ENCODE assay signal across 8 cellular contexts in the genomic region with DNA sequence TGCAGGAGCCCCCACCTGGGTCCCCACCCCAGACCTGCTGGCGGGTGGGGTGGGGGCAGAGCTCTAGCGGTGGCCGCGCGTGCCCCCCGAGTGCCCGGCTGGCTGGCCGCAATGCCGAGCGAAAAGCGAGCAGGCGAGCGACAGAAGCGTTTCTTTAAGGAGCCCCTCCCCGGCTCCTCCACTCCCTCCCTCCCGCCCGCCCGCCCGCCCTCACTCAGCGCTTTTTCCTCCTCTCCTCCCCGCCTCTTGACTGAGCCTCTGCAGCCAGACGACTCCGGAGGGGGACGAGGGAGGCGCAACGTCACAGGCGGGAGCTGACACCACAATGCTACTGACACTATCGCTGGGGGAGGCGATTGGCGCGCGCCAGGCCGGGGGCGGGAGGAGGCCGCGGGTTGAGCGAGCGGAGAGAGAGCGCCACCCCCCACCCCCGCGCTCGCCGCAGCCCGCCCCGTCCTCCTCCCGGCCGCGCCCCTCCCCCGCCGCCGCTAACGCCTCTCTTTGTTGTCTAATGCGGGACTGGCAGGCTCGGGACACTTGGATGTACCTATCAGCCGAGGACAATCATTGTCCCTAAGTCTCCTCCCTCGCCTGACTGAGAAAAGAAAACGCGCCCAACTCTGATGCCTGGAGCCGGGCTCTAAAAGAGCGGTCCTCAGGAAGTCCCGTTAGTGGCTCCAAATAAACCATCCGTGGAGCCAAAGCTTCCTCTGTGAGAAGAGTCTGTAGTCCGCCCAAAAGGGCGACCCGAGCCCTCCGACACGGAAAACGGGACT. TPM values are rescaled to one million over a fixed set of nuclear protein-coding genes. Genes with fewer than 3 reads are reported as not detected.
DNase-seq lines count a peak whose midpoint lies in the region; ATAC-seq and TF ChIP-seq lines count a peak whose summit lies in the region.

A gene (minus strand): TSS at position 127 of the 776 bp plus-strand sequence. CDS start 313 bp downstream, outside the sequence.

- no peaks in the 10 kb centered on the region for H3K36me3 Mint-ChIP-seq in activated CD4-positive, alpha-beta memory T cell treated with anti-CD3 and anti-CD28 coated beads, Interleukin-2, amount 10 ng/mL, durations not matched to agents 7 days and 5 days (ENCODE audit: low read depth)

- no peaks in the 10 kb centered on the region for H3K9me3 Mint-ChIP-seq in activated CD4-positive, alpha-beta memory T cell treated with anti-CD3 and anti-CD28 coated beads, Interleukin-2, amount 10 ng/mL, durations not matched to agents 7 days and 5 days

- H3K27me3 Mint-ChIP-seq in activated CD4-positive, alpha-beta memory T cell treated with anti-CD3 and anti-CD28 coated beads, Interleukin-2, amount 10 ng/mL, durations not matched to agents 7 days and 5 days = peaks cover 39% of the 10 kb centered on the region

- peak; percentile 71 for ATAC-seq in GM19455 (IDR thresholded peaks at IDR 0.05; ENCODE audit: unreplicated experiment)

- intact Hi-C loops in dorsolateral prefrontal cortex (cut with DNase I) = loop anchor here (2.0 to 10.0 kb wide), 8 partner anchors 136 to 1351 kb away; a partner anchor contains a TSS
- intact Hi-C loops in lower leg skin (cut with DNase I; ENCODE audit: low total_unique reads) = no loop called here

- peak within 1 kb of the TSS; percentile 63 for H3K27ac Mint-ChIP-seq in activated CD4-positive, alpha-beta memory T cell treated with anti-CD3 and anti-CD28 coated beads, Interleukin-2, amount 10 ng/mL, durations not matched to agents 7 days and 5 days

- peak; percentile 43 to 99 (median 89) for DNase-seq in C1 segment of cervical spinal cord (lab: John Stamatoyannopoulos, UW)
- peak; percentile 90 for DNase-seq in HK-2 (ENCODE audit: unreplicated experiment)
- peak; percentile 96 for DNase-seq in NCI-H774 (lab: John Stamatoyannopoulos, UW)
- DNase-seq in activated CD4-positive, alpha-beta memory T cell treated with anti-CD3 and anti-CD28 coated beads, Interleukin-2, amount 10 ng/mL, durations not matched to agents 7 days and 5 days = peak; percentile 91
- DNase-seq in dorsolateral prefrontal cortex = peak; percentile 94 to 99 (median 98)
- peak; percentile 94 to 99 for DNase-seq in lower leg skin (ENCODE audit: low spot score in 2 of 2)
- peak; percentile 90 for DNase-seq in stimulated activated CD4-positive, alpha-beta T cell treated with anti-CD3 and anti-CD28 coated beads, Interleukin-4, amount 100 ng/mL, for 24 hours

- WGBS in lower leg skin, 2 donors = 0% methylated on average over 27 to 49 of the region's 68 CpGs

- CTCF ChIA-PET in activated CD4-positive, alpha-beta memory T cell treated with anti-CD3 and anti-CD28 coated beads, Interleukin-2, amount 10 ng/mL, durations not matched to agents 7 days and 5 days (lab: Charles Lee) = interaction anchor here (2.0 kb wide), 1 partner anchor 12 kb away, joined by 6 read pairs; no protein-coding TSS in a partner anchor

- TF ChIP-seq CTCF in dorsolateral prefrontal cortex (IDR thresholded peaks at IDR 0.05 in 54 of 56, conservative IDR thresholded peaks at IDR 0.05 in 2 of 56; ENCODE audit: low read depth in 1 of 56, partially characterized antibody in 56 of 56) (peak in 15 of 56 donors; percentile 4 to 32 (median 17)), lower leg skin (IDR thresholded peaks at IDR 0.05) (no peak)

- H3K4me3 ChIP-seq in dorsolateral prefrontal cortex (peak within 1 kb of the TSS; percentile 67 to 95 (median 84)), lower leg skin (ENCODE audit: low read depth, poor library complexity, severe bottlenecking) (peak within 1 kb of the TSS; percentile 67)

- peak within 1 kb of the TSS; percentile 76 for H3K4me3 Mint-ChIP-seq in activated CD4-positive, alpha-beta memory T cell treated with anti-CD3 and anti-CD28 coated beads, Interleukin-2, amount 10 ng/mL, durations not matched to agents 7 days and 5 days

- H3K27me3 ChIP-seq in dorsolateral prefrontal cortex = peaks cover 0 to 7% (median 0%) of the 10 kb centered on the region in 45 donors

- POLR2A ChIA-PET in activated CD4-positive, alpha-beta memory T cell treated with anti-CD3 and anti-CD28 coated beads, Interleukin-2, amount 10 ng/mL, durations not matched to agents 7 days and 5 days (lab: Charles Lee) = interaction anchor here (1.5 kb wide), 1 partner anchor 12 kb away, joined by 4 read pairs; no protein-coding TSS in a partner anchor

- peaks cover 19% of the 10 kb centered on the region for H3K4me1 Mint-ChIP-seq in activated CD4-positive, alpha-beta memory T cell treated with anti-CD3 and anti-CD28 coated beads, Interleukin-2, amount 10 ng/mL, durations not matched to agents 7 days and 5 days

- no peak for TF ChIP-seq POLR2A in lower leg skin (IDR thresholded peaks at IDR 0.05)

- peak within 1 kb of the TSS; percentile 85 to 99 (median 96) for H3K27ac ChIP-seq in dorsolateral prefrontal cortex

RNA-seq across cellular contexts. Expression of the gene that starts here (rescaled TPM):
- under 1 TPM; 0.91 to 0.93 TPM for total RNA-seq in activated CD4-positive, alpha-beta memory T cell treated with anti-CD3 and anti-CD28 coated beads, Interleukin-2, amount 10 ng/mL, durations not matched to agents 7 days and 5 days
- total RNA-seq in dorsolateral prefrontal cortex (1 to 10 TPM; 2.6 to 7.8 (median 4.8) TPM), lower leg skin (1 to 10 TPM in 3 of 4 donors, under 1 TPM in 1; 0.13 to 1.6 (median 1.2) TPM)

Comparison
In these comparisons a context has a peak if more than half of its experiments do, and no peak if none do; other contexts are left out.
1. Peak in every context shown above with its lines: DNase-seq, ATAC-seq, H3K4me3 ChIP-seq and H3K27ac ChIP-seq.
2. Peak in DNase-seq in activated CD4-positive, alpha-beta memory T cell treated with anti-CD3 and anti-CD28 coated beads, Interleukin-2, amount 10 ng/mL, durations not matched to agents 7 days and 5 days; RNA of the gene not detected or under 1 TPM.